Comparison of ENCODE assay signal across 19 cellular contexts in the genomic region with DNA sequence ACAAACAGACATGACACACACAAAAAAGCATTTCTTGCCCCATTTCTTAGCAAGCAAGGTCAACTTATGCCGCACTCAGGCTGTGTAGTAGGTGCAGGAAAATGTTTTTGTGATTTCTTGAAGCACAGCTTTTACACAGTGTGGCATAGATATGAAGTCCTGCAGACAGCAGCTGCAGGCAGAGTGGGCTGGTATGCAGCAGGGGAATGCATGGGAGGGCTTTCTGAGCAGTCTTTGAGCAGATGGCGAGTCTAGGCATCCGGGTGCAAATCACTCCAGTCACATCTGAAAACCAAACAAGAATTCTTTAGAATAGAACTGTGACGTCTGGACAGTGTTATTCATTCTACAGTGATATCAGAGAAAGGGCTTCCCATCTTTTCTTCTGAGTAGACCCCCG.
DNase-seq lines count a peak whose midpoint lies in the region; ATAC-seq, FAIRE-seq and TF ChIP-seq lines count a peak whose summit lies in the region.
"Had no signal": no experiment of that assay in that cellular context is flagged by ENCODE, and none has a peak within 500 bp of the region (broad histone marks: within the 10 kb centered on the region; RNA-seq: fewer than 3 reads in every experiment).

No MANE protein-coding gene starts in this region.

- no peak for ATAC-seq in WTC11
- ATAC-seq: GM12878 had no signal

- CTCF ChIA-PET in activated CD4-positive, alpha-beta T cell treated with anti-CD3 and anti-CD28 coated beads, Interleukin-2, amount 10 ng/mL, durations not matched to agents 7 days and 5 days (lab: Charles Lee), result interaction anchor here (0.5 kb wide), 1 partner anchor 1555 kb away, joined by 3 read pairs; no protein-coding TSS in a partner anchor
- CTCF ChIA-PET in WTC11 (lab: Charles Lee), result no interaction called here

- no peaks in the 10 kb centered on the region for H3K36me3 ChIP-seq in small intestine (ENCODE audit: control insufficient read depth in 2 of 2, insufficient read depth in 2 of 2, low read length in 2 of 2)
- H3K36me3 ChIP-seq: BLaER1 had no signal

- no peaks in the 10 kb centered on the region for H3K4me1 ChIP-seq in small intestine (ENCODE audit: control insufficient read depth in 2 of 2, insufficient read depth in 1 of 2, low read depth in 1 of 2, low read length in 1 of 2)
- H3K4me1 ChIP-seq: BLaER1 had no signal

- H3K27me3 Mint-ChIP-seq in activated CD4-positive, alpha-beta T cell treated with anti-CD3 and anti-CD28 coated beads, Interleukin-2, amount 10 ng/mL, durations not matched to agents 24 days and 14 days, result no peaks in the 10 kb centered on the region
- no peaks in the 10 kb centered on the region for H3K27me3 Mint-ChIP-seq in activated CD4-positive, alpha-beta T cell treated with anti-CD3 and anti-CD28 coated beads, Interleukin-2, amount 10 ng/mL, durations not matched to agents 7 days and 5 days
- H3K27me3 Mint-ChIP-seq in nephron (ENCODE audit: low read depth), result peaks cover 4% of the 10 kb centered on the region
- peaks cover 7% of the 10 kb centered on the region for H3K27me3 Mint-ChIP-seq in WTC11 (ENCODE audit: low read depth)

- intact Hi-C loops in activated CD4-positive, alpha-beta T cell treated with anti-CD3 and anti-CD28 coated beads, Interleukin-2, amount 10 ng/mL, durations not matched to agents 24 days and 14 days (cut with micrococcal nuclease), result no loop called here

- no peaks in the 10 kb centered on the region for H3K4me1 Mint-ChIP-seq in activated CD4-positive, alpha-beta T cell treated with anti-CD3 and anti-CD28 coated beads, Interleukin-2, amount 10 ng/mL, durations not matched to agents 24 days and 14 days
- H3K4me1 Mint-ChIP-seq in activated CD4-positive, alpha-beta T cell treated with anti-CD3 and anti-CD28 coated beads, Interleukin-2, amount 10 ng/mL, durations not matched to agents 7 days and 5 days, result no peaks in the 10 kb centered on the region
- H3K4me1 Mint-ChIP-seq in nephron, result peaks cover 75% of the 10 kb centered on the region
- peaks cover 13% of the 10 kb centered on the region for H3K4me1 Mint-ChIP-seq in WTC11
- H3K4me1 Mint-ChIP-seq: CD14-positive monocyte; CD4-positive, alpha-beta memory T cell had no signal

- no peaks in the 10 kb centered on the region for H3K36me3 Mint-ChIP-seq in activated CD4-positive, alpha-beta T cell treated with anti-CD3 and anti-CD28 coated beads, Interleukin-2, amount 10 ng/mL, durations not matched to agents 24 days and 14 days (ENCODE audit: low read depth)
- H3K36me3 Mint-ChIP-seq in activated CD4-positive, alpha-beta T cell treated with anti-CD3 and anti-CD28 coated beads, Interleukin-2, amount 10 ng/mL, durations not matched to agents 7 days and 5 days (ENCODE audit: low read depth), result no peaks in the 10 kb centered on the region
- H3K36me3 Mint-ChIP-seq in nephron (ENCODE audit: low read depth) (no peaks in the 10 kb centered on the region), WTC11 (no peaks in the 10 kb centered on the region)
- H3K36me3 Mint-ChIP-seq: CD14-positive monocyte; CD4-positive, alpha-beta memory T cell had no signal

- WGBS in small intestine, 3 donors, result 75 to 82% (median 77%) methylated on average over 5 of the region's 5 CpGs

- H3K4me3 Mint-ChIP-seq in activated CD4-positive, alpha-beta T cell treated with anti-CD3 and anti-CD28 coated beads, Interleukin-2, amount 10 ng/mL, durations not matched to agents 24 days and 14 days, result no peak overlapping the region
- H3K4me3 Mint-ChIP-seq in activated CD4-positive, alpha-beta T cell treated with anti-CD3 and anti-CD28 coated beads, Interleukin-2, amount 10 ng/mL, durations not matched to agents 7 days and 5 days, result no peak overlapping the region
- peak overlapping the region in 1 of 3 experiments; percentile 52 for H3K4me3 Mint-ChIP-seq in nephron
- H3K4me3 Mint-ChIP-seq in WTC11, result no peak overlapping the region
- H3K4me3 Mint-ChIP-seq: CD14-positive monocyte; CD4-positive, alpha-beta memory T cell; H9 had no signal

- DNase-seq in activated CD4-positive, alpha-beta T cell treated with anti-CD3 and anti-CD28 coated beads, Interleukin-2, amount 10 ng/mL, durations not matched to agents 24 days and 14 days, result peak; percentile 10
- DNase-seq in activated CD4-positive, alpha-beta T cell treated with anti-CD3 and anti-CD28 coated beads, Interleukin-2, amount 10 ng/mL, durations not matched to agents 7 days and 5 days, result no peak
- DNase-seq in fibroblast of villous mesenchyme (ENCODE audit: low read depth) (peak; percentile 23), WTC11 (ENCODE audit: low spot score) (no peak), NCI-H1417 treated with DMSO at 0.1 percent for 48 hours (lab: John Stamatoyannopoulos, UW) (no peak), HT-29 (ENCODE audit: low spot score) (no peak), small intestine (no peak)
- DNase-seq: 8988T; CD4-positive, alpha-beta memory T cell; DMS53; DND-41; EL; H9 had no signal

- no peak overlapping the region for H3K27ac Mint-ChIP-seq in activated CD4-positive, alpha-beta T cell treated with anti-CD3 and anti-CD28 coated beads, Interleukin-2, amount 10 ng/mL, durations not matched to agents 24 days and 14 days
- no peak overlapping the region for H3K27ac Mint-ChIP-seq in activated CD4-positive, alpha-beta T cell treated with anti-CD3 and anti-CD28 coated beads, Interleukin-2, amount 10 ng/mL, durations not matched to agents 7 days and 5 days
- H3K27ac Mint-ChIP-seq in nephron, result peak overlapping the region; percentile 8 to 64 (median 62)
- no peak overlapping the region for H3K27ac Mint-ChIP-seq in WTC11
- H3K27ac Mint-ChIP-seq: CD14-positive monocyte; CD4-positive, alpha-beta memory T cell; H9 had no signal

- TF ChIP-seq CTCF in fibroblast of villous mesenchyme (IDR thresholded peaks at IDR 0.05; ENCODE audit: insufficient read depth, low read depth, low read length) (no peak), nephron (IDR thresholded peaks at IDR 0.05; ENCODE audit: unreplicated experiment in 3 of 3) (no peak), WTC11 (IDR thresholded peaks at IDR 0.05) (no peak)

- H3K27me3 ChIP-seq in small intestine (ENCODE audit: control insufficient read depth in 2 of 2, insufficient read depth in 2 of 2, low read length in 2 of 2), result no peaks in the 10 kb centered on the region
- H3K27me3 ChIP-seq: BLaER1 had no signal

- no peak for FAIRE-seq in small intestine (lab: Jason Lieb, UNC)
- FAIRE-seq: GM12878, GM19239, H1 had no signal

- H3K9me3 ChIP-seq in small intestine (ENCODE audit: control insufficient read depth, low read depth), result no peaks in the 10 kb centered on the region
- H3K9me3 ChIP-seq: BLaER1 had no signal

- H3K4me3 ChIP-seq in fibroblast of villous mesenchyme (ENCODE audit: low read depth, low read length) (no peak overlapping the region), small intestine (ENCODE audit: low read depth in 1 of 2, low read length in 2 of 2) (no peak overlapping the region)
- H3K4me3 ChIP-seq: BLaER1, GM12878 had no signal

- POLR2A ChIA-PET in activated CD4-positive, alpha-beta T cell treated with anti-CD3 and anti-CD28 coated beads, Interleukin-2, amount 10 ng/mL, durations not matched to agents 7 days and 5 days (lab: Charles Lee), result no interaction called here
- POLR2A ChIA-PET in WTC11 (lab: Charles Lee), result no interaction called here

- no peaks in the 10 kb centered on the region for H3K9me3 Mint-ChIP-seq in activated CD4-positive, alpha-beta T cell treated with anti-CD3 and anti-CD28 coated beads, Interleukin-2, amount 10 ng/mL, durations not matched to agents 24 days and 14 days
- H3K9me3 Mint-ChIP-seq in activated CD4-positive, alpha-beta T cell treated with anti-CD3 and anti-CD28 coated beads, Interleukin-2, amount 10 ng/mL, durations not matched to agents 7 days and 5 days, result no peaks in the 10 kb centered on the region
- H3K9me3 Mint-ChIP-seq in nephron (no peaks in the 10 kb centered on the region), WTC11 (peaks cover 20% of the 10 kb centered on the region)
- H3K9me3 Mint-ChIP-seq: CD14-positive monocyte had no signal

- H3K27ac ChIP-seq in small intestine (ENCODE audit: low read depth in 1 of 2, low read length in 1 of 2), result no peak overlapping the region
- H3K27ac ChIP-seq: BLaER1 had no signal

TF ChIP-seq in WTC11, 78 proteins besides CTCF, POLR2A, EP300 and RAD21:
- no peak for TF ChIP-seq CBFB (CRISPR knock-in tag; IDR thresholded peaks at IDR 0.05; ENCODE audit: low read depth)
- TF ChIP-seq NR1H2 (CRISPR knock-in tag; IDR thresholded peaks at IDR 0.05), result no peak
- TF ChIP-seq TCF7 (CRISPR knock-in tag; IDR thresholded peaks at IDR 0.05; ENCODE audit: low read depth), result no peak
- no peak for TF ChIP-seq CREM (CRISPR knock-in tag; IDR thresholded peaks at IDR 0.05)
- no peak for TF ChIP-seq ETV6 (CRISPR knock-in tag; IDR thresholded peaks at IDR 0.05)

Comparison
In these comparisons a context has a peak if more than half of its experiments do, and no peak if none do; other contexts are left out.
1. DNase-seq: peak in activated CD4-positive, alpha-beta T cell treated with anti-CD3 and anti-CD28 coated beads, Interleukin-2, amount 10 ng/mL, durations not matched to agents 24 days and 14 days (single experiment) and fibroblast of villous mesenchyme (single experiment); none in activated CD4-positive, alpha-beta T cell treated with anti-CD3 and anti-CD28 coated beads, Interleukin-2, amount 10 ng/mL, durations not matched to agents 7 days and 5 days (single experiment), WTC11 (single experiment), NCI-H1417 treated with DMSO at 0.1 percent for 48 hours (single experiment), HT-29 (single experiment) and small intestine (single experiment).
2. H3K27ac Mint-ChIP-seq: peak in nephron (3 of 3); none in activated CD4-positive, alpha-beta T cell treated with anti-CD3 and anti-CD28 coated beads, Interleukin-2, amount 10 ng/mL, durations not matched to agents 24 days and 14 days (single experiment), activated CD4-positive, alpha-beta T cell treated with anti-CD3 and anti-CD28 coated beads, Interleukin-2, amount 10 ng/mL, durations not matched to agents 7 days and 5 days (single experiment) and WTC11 (single experiment).